Comparison of ENCODE assay signal across 1 cellular context in genomic region chr2:62150597-62151305, GRCh38.
TF ChIP-seq lines count a peak whose summit lies in the region.

No MANE protein-coding gene starts in this region.

TF ChIP-seq in GM23338, 12 proteins besides CTCF, POLR2A, EP300 and RAD21 (continued from another document):
- TF ChIP-seq ETS1 (IDR thresholded peaks at IDR 0.05) = no peak
- TF ChIP-seq NANOG (IDR thresholded peaks at IDR 0.05; ENCODE audit: borderline replicate concordance) = no peak
- TF ChIP-seq ZNF114 (CRISPR knock-in tag; IDR thresholded peaks at IDR 0.05) = no peak
- TF ChIP-seq CREB1 (CRISPR knock-in tag; IDR thresholded peaks at IDR 0.05; ENCODE audit: low read depth) = no peak
- TF ChIP-seq ZNF462 (CRISPR knock-in tag; IDR thresholded peaks at IDR 0.05) = no peak
- TF ChIP-seq EZH2 (IDR thresholded peaks at IDR 0.05; ENCODE audit: low read depth, unreplicated experiment) = no peak
- TF ChIP-seq ZNF331 (CRISPR knock-in tag; IDR thresholded peaks at IDR 0.05; ENCODE audit: low read depth) = no peak
- TF ChIP-seq JUNB (IDR thresholded peaks at IDR 0.05; ENCODE audit: unreplicated experiment) = no peak
- TF ChIP-seq POLR2AphosphoS5 (IDR thresholded peaks at IDR 0.05; ENCODE audit: low read depth) = no peak
